In genomic region chrX:38438321-38438720, GRCh38 we compare ENCODE assay signal across 1 cellular context.
TF ChIP-seq lines count a peak whose summit lies in the region.

No MANE protein-coding gene starts in this region.

TF ChIP-seq in GM23338, 12 proteins besides CTCF, POLR2A, EP300 and RAD21 (continued from another document):
- no peak for TF ChIP-seq ZNF462 (CRISPR knock-in tag; IDR thresholded peaks at IDR 0.05)
